In the genomic region with DNA sequence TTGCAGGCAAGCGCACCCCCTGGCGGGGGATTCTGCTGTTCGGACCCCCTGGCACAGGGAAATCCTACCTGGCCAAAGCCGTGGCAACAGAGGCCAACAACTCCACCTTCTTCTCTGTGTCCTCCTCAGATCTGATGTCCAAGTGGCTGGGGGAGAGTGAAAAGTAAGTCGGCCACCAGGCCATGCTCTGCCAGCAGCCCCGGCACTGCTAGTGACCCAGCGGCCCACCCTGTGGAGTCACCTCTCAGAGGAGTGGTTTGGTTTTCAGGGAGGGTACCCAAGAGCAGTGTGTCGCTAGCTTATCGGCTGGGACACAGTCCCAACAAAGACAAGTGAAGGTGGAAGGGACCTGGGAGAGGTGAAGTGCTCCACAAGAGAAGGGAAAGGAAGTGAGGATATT, we compare ENCODE assay signal across 1 cellular context.
TF ChIP-seq lines count a peak whose summit lies in the region.

No MANE protein-coding gene starts in this region.

TF ChIP-seq in HEK293, 187 proteins besides CTCF, POLR2A, EP300 and RAD21 (continued from another document):
- TF ChIP-seq, protein P1, sequence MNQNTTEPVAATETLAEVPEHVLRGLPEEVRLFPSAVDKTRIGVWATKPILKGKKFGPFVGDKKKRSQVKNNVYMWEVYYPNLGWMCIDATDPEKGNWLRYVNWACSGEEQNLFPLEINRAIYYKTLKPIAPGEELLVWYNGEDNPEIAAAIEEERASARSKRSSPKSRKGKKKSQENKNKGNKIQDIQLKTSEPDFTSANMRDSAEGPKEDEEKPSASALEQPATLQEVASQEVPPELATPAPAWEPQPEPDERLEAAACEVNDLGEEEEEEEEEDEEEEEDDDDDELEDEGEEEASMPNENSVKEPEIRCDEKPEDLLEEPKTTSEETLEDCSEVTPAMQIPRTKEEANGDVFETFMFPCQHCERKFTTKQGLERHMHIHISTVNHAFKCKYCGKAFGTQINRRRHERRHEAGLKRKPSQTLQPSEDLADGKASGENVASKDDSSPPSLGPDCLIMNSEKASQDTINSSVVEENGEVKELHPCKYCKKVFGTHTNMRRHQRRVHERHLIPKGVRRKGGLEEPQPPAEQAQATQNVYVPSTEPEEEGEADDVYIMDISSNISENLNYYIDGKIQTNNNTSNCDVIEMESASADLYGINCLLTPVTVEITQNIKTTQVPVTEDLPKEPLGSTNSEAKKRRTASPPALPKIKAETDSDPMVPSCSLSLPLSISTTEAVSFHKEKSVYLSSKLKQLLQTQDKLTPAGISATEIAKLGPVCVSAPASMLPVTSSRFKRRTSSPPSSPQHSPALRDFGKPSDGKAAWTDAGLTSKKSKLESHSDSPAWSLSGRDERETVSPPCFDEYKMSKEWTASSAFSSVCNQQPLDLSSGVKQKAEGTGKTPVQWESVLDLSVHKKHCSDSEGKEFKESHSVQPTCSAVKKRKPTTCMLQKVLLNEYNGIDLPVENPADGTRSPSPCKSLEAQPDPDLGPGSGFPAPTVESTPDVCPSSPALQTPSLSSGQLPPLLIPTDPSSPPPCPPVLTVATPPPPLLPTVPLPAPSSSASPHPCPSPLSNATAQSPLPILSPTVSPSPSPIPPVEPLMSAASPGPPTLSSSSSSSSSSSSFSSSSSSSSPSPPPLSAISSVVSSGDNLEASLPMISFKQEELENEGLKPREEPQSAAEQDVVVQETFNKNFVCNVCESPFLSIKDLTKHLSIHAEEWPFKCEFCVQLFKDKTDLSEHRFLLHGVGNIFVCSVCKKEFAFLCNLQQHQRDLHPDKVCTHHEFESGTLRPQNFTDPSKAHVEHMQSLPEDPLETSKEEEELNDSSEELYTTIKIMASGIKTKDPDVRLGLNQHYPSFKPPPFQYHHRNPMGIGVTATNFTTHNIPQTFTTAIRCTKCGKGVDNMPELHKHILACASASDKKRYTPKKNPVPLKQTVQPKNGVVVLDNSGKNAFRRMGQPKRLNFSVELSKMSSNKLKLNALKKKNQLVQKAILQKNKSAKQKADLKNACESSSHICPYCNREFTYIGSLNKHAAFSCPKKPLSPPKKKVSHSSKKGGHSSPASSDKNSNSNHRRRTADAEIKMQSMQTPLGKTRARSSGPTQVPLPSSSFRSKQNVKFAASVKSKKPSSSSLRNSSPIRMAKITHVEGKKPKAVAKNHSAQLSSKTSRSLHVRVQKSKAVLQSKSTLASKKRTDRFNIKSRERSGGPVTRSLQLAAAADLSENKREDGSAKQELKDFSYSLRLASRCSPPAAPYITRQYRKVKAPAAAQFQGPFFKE (tag by site-specific recombination; IDR thresholded peaks at IDR 0.05; ENCODE audit: borderline replicate concordance) = no peak
- TF ChIP-seq PRDM1 (tag by site-specific recombination; IDR thresholded peaks at IDR 0.05) = peak; percentile 9; the same call in 1 of the 2 replicates
- TF ChIP-seq, protein P2, sequence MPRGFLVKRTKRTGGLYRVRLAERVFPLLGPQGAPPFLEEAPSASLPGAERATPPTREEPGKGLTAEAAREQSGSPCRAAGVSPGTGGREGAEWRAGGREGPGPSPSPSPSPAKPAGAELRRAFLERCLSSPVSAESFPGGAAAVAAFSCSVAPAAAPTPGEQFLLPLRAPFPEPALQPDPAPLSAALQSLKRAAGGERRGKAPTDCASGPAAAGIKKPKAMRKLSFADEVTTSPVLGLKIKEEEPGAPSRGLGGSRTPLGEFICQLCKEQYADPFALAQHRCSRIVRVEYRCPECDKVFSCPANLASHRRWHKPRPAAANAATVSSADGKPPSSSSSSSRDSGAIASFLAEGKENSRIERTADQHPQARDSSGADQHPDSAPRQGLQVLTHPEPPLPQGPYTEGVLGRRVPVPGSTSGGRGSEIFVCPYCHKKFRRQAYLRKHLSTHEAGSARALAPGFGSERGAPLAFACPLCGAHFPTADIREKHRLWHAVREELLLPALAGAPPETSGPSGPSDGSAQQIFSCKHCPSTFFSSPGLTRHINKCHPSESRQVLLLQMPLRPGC (tag by site-specific recombination; IDR thresholded peaks at IDR 0.05) = no peak
